In the genomic region with DNA sequence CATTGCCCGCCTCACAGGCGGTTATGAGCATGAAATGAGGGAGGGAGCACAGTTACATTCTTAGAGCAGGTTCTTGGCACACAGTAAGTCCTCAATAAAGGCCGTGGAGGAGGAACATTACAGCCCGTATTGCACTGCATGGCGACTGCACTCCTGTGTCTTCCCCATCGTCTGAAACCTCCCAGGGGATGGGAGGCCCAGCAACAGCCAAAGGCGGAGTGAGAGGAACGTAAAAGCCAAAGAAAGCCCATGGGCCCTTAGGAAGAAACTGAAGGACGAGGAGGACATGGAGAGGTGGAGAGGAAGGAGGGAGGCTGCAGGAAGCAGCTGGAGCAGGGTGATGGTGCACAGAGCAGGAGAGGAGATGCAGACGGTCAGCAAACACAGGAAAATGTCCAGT, we compare ENCODE assay signal across 11 cellular contexts. TPM values are rescaled to one million over a fixed set of nuclear protein-coding genes. Genes with fewer than 3 reads are reported as not detected.
"Had no signal": no experiment of that assay in that cellular context is flagged by ENCODE, and none has a peak within 500 bp of the region (broad histone marks: within the 10 kb centered on the region; RNA-seq: fewer than 3 reads in every experiment).

No MANE protein-coding gene starts in this region.

RNA-seq across cellular contexts. Expression of a gene that starts 1.1 kb away (rescaled TPM):
- total RNA-seq: activated CD4-positive, alpha-beta T cell treated with anti-CD3 and anti-CD28 coated beads, Interleukin-2, amount 10 ng/mL, durations not matched to agents 24 days and 14 days; activated CD8-positive, alpha-beta memory T cell treated with anti-CD3 and anti-CD28 coated beads for 36 hours; activated CD8-positive, alpha-beta T cell treated with anti-CD3 and anti-CD28 coated beads for 36 hours; activated T-cell treated with anti-CD3 and anti-CD28 coated beads, Interleukin-2, amount 50 U/mL, for 72 hours; activated T-helper 17 cell treated with anti-CD3 and anti-CD28 coated beads, Interleukin-2, amount 50 U/mL, for 72 hours; aorta; cardiac muscle cell; NCI-H460; Right ventricle myocardium superior; T-helper 1 cell treated with Interleukin-12 subunit alpha and Interleukin-12 subunit beta and Interleukin-4 antibody, amounts not matched to agents 30 ng/mL and 1 ng/mL, for 36 hours; T-helper 2 cell treated with Interferon-gamma antibody and Interleukin-4, amounts not matched to agents 100 ng/mL and 5 ng/mL, for 36 hours had no signal
- polyA plus RNA-seq: aorta, cardiac muscle cell had no signal
